ENCODE assay signal across 12 cellular contexts in genomic region chr12:52231305-52232232, GRCh38. TPM values are rescaled to one million over a fixed set of nuclear protein-coding genes. Genes with fewer than 3 reads are reported as not detected.
DNase-seq lines count a peak whose midpoint lies in the region; FAIRE-seq and TF ChIP-seq lines count a peak whose summit lies in the region.
"Had no signal": no experiment of that assay in that cellular context is flagged by ENCODE, and none has a peak within 500 bp of the region (broad histone marks: within the 10 kb centered on the region; RNA-seq: fewer than 3 reads in every experiment).

No MANE protein-coding gene starts in this region.

- no peak overlapping the region for H2AFZ ChIP-seq in neural progenitor cell (replicated peaks)

- DNase-seq in cardiac septum (ENCODE audit: low spot score) = peak; percentile 66
- no peak for DNase-seq in right atrium auricular region (ENCODE audit: low spot score)
- DNase-seq in epidermal melanocyte (ENCODE audit: insufficient read length, low spot score) = peak; percentile 9
- no peak for DNase-seq in neural progenitor cell (ENCODE audit: low spot score)
- DNase-seq in urothelium cell line (ENCODE audit: low spot score) = no peak
- DNase-seq in WERI-Rb-1 = no peak
- DNase-seq in NCI-H1694 (lab: John Stamatoyannopoulos, UW) = no peak
- DNase-seq in NCI-H146 (lab: John Stamatoyannopoulos, UW) = no peak
- DNase-seq: activated T-cell treated with anti-CD3 and anti-CD28 coated beads, Interleukin-2, amount 50 U/mL, for 72 hours; MV-4-11; SJCRH30 had no signal

- H3K36me3 ChIP-seq in right atrium auricular region = no peaks in the 10 kb centered on the region
- no peaks in the 10 kb centered on the region for H3K36me3 ChIP-seq in neural progenitor cell
- no peaks in the 10 kb centered on the region for H3K36me3 ChIP-seq in WERI-Rb-1
- H3K36me3 ChIP-seq: SJCRH30 had no signal

- H3K36me3 Mint-ChIP-seq in neural progenitor cell = no peaks in the 10 kb centered on the region

- intact Hi-C loops in cardiac septum (cut with DNase I) = no loop called here

- peaks cover 0 to 27% of the 10 kb centered on the region in 2 donors for H3K4me1 ChIP-seq in right atrium auricular region
- peaks cover 12% of the 10 kb centered on the region for H3K4me1 ChIP-seq in neural progenitor cell

- H3K4me3 ChIP-seq in right atrium auricular region (no peak overlapping the region), neural progenitor cell (no peak overlapping the region), WERI-Rb-1 (ENCODE audit: low read depth, low read length) (no peak overlapping the region)
- H3K4me3 ChIP-seq: SJCRH30, skin epidermis had no signal

- H3K27me3 ChIP-seq in right atrium auricular region (peaks cover 3 to 8% of the 10 kb centered on the region in 2 donors), neural progenitor cell (peaks cover 59% of the 10 kb centered on the region), WERI-Rb-1 (ENCODE audit: insufficient read depth, low read depth, severe bottlenecking) (no peaks in the 10 kb centered on the region)
- H3K27me3 ChIP-seq: SJCRH30 had no signal

- H3K4me3 Mint-ChIP-seq in neural progenitor cell = peak overlapping the region; percentile 28
- H3K4me3 Mint-ChIP-seq: activated T-cell treated with anti-CD3 and anti-CD28 coated beads, Interleukin-2, amount 50 U/mL, for 72 hours had no signal

- no peak overlapping the region for H3K27ac Mint-ChIP-seq in neural progenitor cell
- H3K27ac Mint-ChIP-seq: activated T-cell treated with anti-CD3 and anti-CD28 coated beads, Interleukin-2, amount 50 U/mL, for 72 hours had no signal

- H3K27ac ChIP-seq in right atrium auricular region (no peak overlapping the region), neural progenitor cell (no peak overlapping the region), WERI-Rb-1 (no peak overlapping the region)
- H3K27ac ChIP-seq: SJCRH30 had no signal

- peak; percentile 91 for FAIRE-seq in urothelium cell line (lab: Jason Lieb, UNC)

- no peaks in the 10 kb centered on the region for H3K9me3 ChIP-seq in right atrium auricular region
- no peaks in the 10 kb centered on the region for H3K9me3 ChIP-seq in neural progenitor cell (ENCODE audit: low read depth)
- H3K9me3 ChIP-seq in WERI-Rb-1 (ENCODE audit: severe bottlenecking) = no peaks in the 10 kb centered on the region
- H3K9me3 ChIP-seq: SJCRH30 had no signal

- no peaks in the 10 kb centered on the region for H4K20me1 ChIP-seq in neural progenitor cell (ENCODE audit: low read depth)

- no peak for TF ChIP-seq CTCF in right atrium auricular region (IDR thresholded peaks at IDR 0.05)
- no peak for TF ChIP-seq CTCF in neural progenitor cell (IDR thresholded peaks at IDR 0.05)
- TF ChIP-seq CTCF in WERI-Rb-1 (IDR thresholded peaks at IDR 0.05; ENCODE audit: low read depth, low read length) = no peak

- no peak overlapping the region for H3K9ac ChIP-seq in neural progenitor cell

- peaks cover 6% of the 10 kb centered on the region for H3F3A ChIP-seq in neural progenitor cell (ENCODE audit: low read depth)

- H3K79me2 ChIP-seq in neural progenitor cell (ENCODE audit: low read depth) = no peaks in the 10 kb centered on the region

- H3K4me1 Mint-ChIP-seq in neural progenitor cell = peaks cover 22% of the 10 kb centered on the region

- H3K4me2 ChIP-seq in neural progenitor cell = no peak overlapping the region

- H3K9me3 Mint-ChIP-seq in neural progenitor cell = no peaks in the 10 kb centered on the region
- H3K9me3 Mint-ChIP-seq: activated T-cell treated with anti-CD3 and anti-CD28 coated beads, Interleukin-2, amount 50 U/mL, for 72 hours had no signal

- H3K27me3 Mint-ChIP-seq in neural progenitor cell (ENCODE audit: insufficient read depth, low read depth) = peaks cover 31% of the 10 kb centered on the region

RNA-seq across cellular contexts. Expression of gene KRT7, which starts 1.5 kb away (rescaled TPM):
- total RNA-seq in cardiac septum = 1.2 TPM
- 10 to 100 TPM; 14.7 to 58.4 TPM for total RNA-seq in right atrium auricular region
- 3.2 TPM in 1 of 2 replicates, not detected in the other for total RNA-seq in neural progenitor cell (ENCODE audit: low replicate concordance)

RNA-seq across cellular contexts. Expression of gene KRT80, which starts 39.8 kb away (rescaled TPM):
- total RNA-seq in cardiac septum (1.2 TPM), right atrium auricular region (1 to 10 TPM in 1 of 2 donors, under 1 TPM in 1; 0.30 to 1.5 TPM), neural progenitor cell (ENCODE audit: low replicate concordance) (0.12 TPM in 1 of 2 replicates, not detected in the other)
- total RNA-seq: activated T-cell treated with anti-CD3 and anti-CD28 coated beads, Interleukin-2, amount 50 U/mL, for 72 hours had no signal

RNA-seq across cellular contexts. Expression of gene KRT86, which starts 42.9 kb away (rescaled TPM):
- not detected for total RNA-seq in cardiac septum
- not detected for total RNA-seq in right atrium auricular region
- total RNA-seq in neural progenitor cell (ENCODE audit: low replicate concordance) = not detected in 2 replicates

RNA-seq across cellular contexts. Expression of gene KRT81, which starts 59.8 kb away (rescaled TPM):
- total RNA-seq in cardiac septum = not detected
- not detected for total RNA-seq in right atrium auricular region
- total RNA-seq in neural progenitor cell (ENCODE audit: low replicate concordance) = 0.09 TPM in 1 of 2 replicates, not detected in the other
- total RNA-seq: activated T-cell treated with anti-CD3 and anti-CD28 coated beads, Interleukin-2, amount 50 U/mL, for 72 hours had no signal

Comparison
In these comparisons a context has a peak if more than half of its experiments do, and no peak if none do; other contexts are left out.
1. DNase-seq: peak in cardiac septum (single experiment) and epidermal melanocyte (single experiment); none in right atrium auricular region (single experiment), neural progenitor cell (single experiment), urothelium cell line (single experiment), WERI-Rb-1 (single experiment), NCI-H1694 (single experiment) and NCI-H146 (single experiment).